ENCODE assay signal across 2 cellular contexts in genomic region chr1:219954736-219955421, GRCh38.
TF ChIP-seq lines count a peak whose summit lies in the region.

No MANE protein-coding gene starts in this region.

TF ChIP-seq in GM23338, 12 proteins besides CTCF, POLR2A, EP300 and RAD21 (continued from another document):
- no peak for TF ChIP-seq NANOG (IDR thresholded peaks at IDR 0.05; ENCODE audit: borderline replicate concordance)
- no peak for TF ChIP-seq POLR2AphosphoS5 (IDR thresholded peaks at IDR 0.05; ENCODE audit: low read depth)
- TF ChIP-seq ZNF114 (CRISPR knock-in tag; IDR thresholded peaks at IDR 0.05) = no peak
- no peak for TF ChIP-seq EZH2phosphoT487 (IDR thresholded peaks at IDR 0.05; ENCODE audit: unreplicated experiment)
- TF ChIP-seq CREB1 (CRISPR knock-in tag; IDR thresholded peaks at IDR 0.05; ENCODE audit: low read depth) = no peak
- no peak for TF ChIP-seq REST (IDR thresholded peaks at IDR 0.05; ENCODE audit: unreplicated experiment)
- TF ChIP-seq ZNF331 (CRISPR knock-in tag; IDR thresholded peaks at IDR 0.05; ENCODE audit: low read depth) = no peak
TF ChIP-seq in GM23338: peak in this region for 0.

TF ChIP-seq in K562, 482 proteins besides CTCF, POLR2A, EP300 and RAD21 (continued from another document):
- TF ChIP-seq PRDM10 (IDR thresholded peaks at IDR 0.05; ENCODE audit: partially characterized antibody) (no peak), CTCFL (IDR thresholded peaks at IDR 0.05; ENCODE audit: borderline replicate concordance, insufficient read depth, low read depth, low read length, poor library complexity, severe bottlenecking) (no peak), HLTF (IDR thresholded peaks at IDR 0.05) (0 out of 2 replicates have a peak, but pooled peaks have one; percentile 28), SMAD4 (CRISPR knock-in tag; conservative IDR thresholded peaks at IDR 0.05) (0 out of 2 replicates have a peak, but pooled peaks have one; percentile 21), FOS (IDR thresholded peaks at IDR 0.05; ENCODE audit: extremely low read depth, insufficient read length) (no peak), KLF10 (CRISPR knock-in tag; IDR thresholded peaks at IDR 0.05) (no peak), WHSC1 (IDR thresholded peaks at IDR 0.05; ENCODE audit: low read length) (no peak), NCOA4 (IDR thresholded peaks at IDR 0.05; ENCODE audit: partially characterized antibody) (no peak)
